ENCODE assay signal across 17 cellular contexts in the genomic region with DNA sequence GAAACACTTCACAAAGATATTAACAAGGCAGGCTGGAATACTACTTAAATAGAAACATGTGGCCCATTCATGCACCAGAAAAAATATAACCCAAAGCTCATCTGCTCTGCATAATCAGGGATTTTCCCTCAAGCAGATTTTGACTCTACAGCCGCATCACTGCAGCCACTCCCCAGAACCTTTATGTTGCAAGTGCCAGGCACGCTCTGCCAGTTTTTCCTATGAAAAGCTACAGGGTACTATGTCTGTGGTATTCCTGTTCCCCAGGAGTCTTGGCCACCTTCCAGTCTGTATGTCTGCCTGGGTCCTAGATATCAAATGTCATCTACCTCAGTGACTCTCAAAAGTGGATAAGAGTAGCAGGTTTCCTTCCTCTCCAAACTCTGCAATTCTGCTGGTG. TPM values are rescaled to one million over a fixed set of nuclear protein-coding genes. Genes with fewer than 3 reads are reported as not detected.
DNase-seq lines count a peak whose midpoint lies in the region; ATAC-seq and TF ChIP-seq lines count a peak whose summit lies in the region.
"Had no signal": no experiment of that assay in that cellular context is flagged by ENCODE, and none has a peak within 500 bp of the region (broad histone marks: within the 10 kb centered on the region; RNA-seq: fewer than 3 reads in every experiment).

No MANE protein-coding gene starts in this region.

- H3K27me3 Mint-ChIP-seq in activated CD4-positive, alpha-beta T cell treated with anti-CD3 and anti-CD28 coated beads for 36 hours: no peaks in the 10 kb centered on the region
- H3K27me3 Mint-ChIP-seq in activated B cell treated with CpG ODN at 0.5 μM for 24 hours (no peaks in the 10 kb centered on the region), naive B cell (no peaks in the 10 kb centered on the region)

- H3K36me3 Mint-ChIP-seq in activated CD4-positive, alpha-beta T cell treated with anti-CD3 and anti-CD28 coated beads for 36 hours (ENCODE audit: low read depth): peaks cover 18% of the 10 kb centered on the region
- H3K36me3 Mint-ChIP-seq in activated B cell treated with CpG ODN at 0.5 μM for 24 hours (ENCODE audit: low read depth): peaks cover 57% of the 10 kb centered on the region
- peaks cover 0 to 10% of the 10 kb centered on the region in 2 donors for H3K36me3 Mint-ChIP-seq in naive B cell

- H3K4me1 Mint-ChIP-seq in activated CD4-positive, alpha-beta T cell treated with anti-CD3 and anti-CD28 coated beads for 36 hours: peaks cover 38% of the 10 kb centered on the region
- H3K4me1 Mint-ChIP-seq in activated B cell treated with CpG ODN at 0.5 μM for 24 hours (peaks cover 38% of the 10 kb centered on the region), naive B cell (peaks cover 36 to 43% (median 38%) of the 10 kb centered on the region in 3 donors)

- TF ChIP-seq CTCF in activated B cell treated with CpG ODN at 0.5 μM for 24 hours (IDR thresholded peaks at IDR 0.05): no peak

- no peaks in the 10 kb centered on the region for H3K9me3 Mint-ChIP-seq in activated CD4-positive, alpha-beta T cell treated with anti-CD3 and anti-CD28 coated beads for 36 hours (ENCODE audit: low read depth)
- no peaks in the 10 kb centered on the region for H3K9me3 Mint-ChIP-seq in activated B cell treated with CpG ODN at 0.5 μM for 24 hours
- no peaks in the 10 kb centered on the region for H3K9me3 Mint-ChIP-seq in naive B cell

- intact Hi-C loops in activated CD4-positive, alpha-beta T cell treated with anti-CD3 and anti-CD28 coated beads for 36 hours (cut with DNase I, micrococcal nuclease): loop anchor here (2.0 to 10.0 kb wide), 3 partner anchors 160 to 610 kb away; partner anchors contain the start of genes INPP4A (in 1 of the 2) and TMEM131 (in 1 of the 2)
- intact Hi-C loops in activated B cell treated with CpG ODN at 0.5 μM for 24 hours (cut with micrococcal nuclease): no loop called here

- POLR2A ChIA-PET in activated CD4-positive, alpha-beta T cell treated with anti-CD3 and anti-CD28 coated beads for 36 hours (lab: Charles Lee): no interaction called here
- POLR2A ChIA-PET in activated B cell treated with CpG ODN at 0.5 μM for 24 hours (lab: Charles Lee): no interaction called here

- CTCF ChIA-PET in activated CD4-positive, alpha-beta T cell treated with anti-CD3 and anti-CD28 coated beads for 36 hours (lab: Charles Lee): no interaction called here
- CTCF ChIA-PET in activated B cell treated with CpG ODN at 0.5 μM for 24 hours (lab: Charles Lee): interaction anchor here (5.0 kb wide), 1 partner anchor 191 kb away, joined by 29 read pairs; no protein-coding TSS in a partner anchor

- DNase-seq in activated CD4-positive, alpha-beta T cell treated with anti-CD3 and anti-CD28 coated beads for 36 hours: peak; percentile 30
- no peak for DNase-seq in activated CD4-positive, alpha-beta T cell treated with anti-CD3 and anti-CD28 coated beads for 1 hour
- DNase-seq in NCI-H1105 treated with DMSO at 0.1 percent for 48 hours (lab: John Stamatoyannopoulos, UW) (peak; percentile 28), activated B cell treated with CpG ODN at 0.5 μM for 24 hours (no peak), naive B cell (no peak), CD1c-positive myeloid dendritic cell (ENCODE audit: extremely low spot score) (no peak), iPS-NIHi11 (ENCODE audit: low spot score) (no peak)
- DNase-seq: activated CD4-positive, CD25-positive, alpha-beta regulatory T cell treated with anti-CD3 and anti-CD28 coated beads, Interleukin-2, amount 50 U/mL, for 72 hours; body of pancreas; NCI-H524; nucleus accumbens; Peyer's patch; sigmoid colon; stimulated activated CD4-positive, alpha-beta T cell treated with anti-CD3 and anti-CD28 coated beads, Interleukin-4, amount 100 ng/mL, for 4 hours; uterus had no signal

- no peak for ATAC-seq in activated CD4-positive, alpha-beta T cell treated with anti-CD3 and anti-CD28 coated beads for 36 hours
- ATAC-seq in activated B cell treated with CpG ODN at 0.5 μM for 24 hours (ENCODE audit: low read depth): no peak
- no peak for ATAC-seq in naive B cell (ENCODE audit: low read depth in 2 of 2)
- no peak for ATAC-seq in HG02610 (IDR thresholded peaks at IDR 0.05; ENCODE audit: unreplicated experiment)
- ATAC-seq: A549, body of pancreas had no signal

- peak overlapping the region; percentile 80 for H3K27ac Mint-ChIP-seq in activated CD4-positive, alpha-beta T cell treated with anti-CD3 and anti-CD28 coated beads for 36 hours
- peak overlapping the region; percentile 25 for H3K27ac Mint-ChIP-seq in activated B cell treated with CpG ODN at 0.5 μM for 24 hours
- H3K27ac Mint-ChIP-seq in naive B cell: peak overlapping the region in 4 of 6 donors; percentile 34 to 80 (median 64)

- no peak overlapping the region for H3K4me3 Mint-ChIP-seq in activated CD4-positive, alpha-beta T cell treated with anti-CD3 and anti-CD28 coated beads for 36 hours
- H3K4me3 Mint-ChIP-seq in activated B cell treated with CpG ODN at 0.5 μM for 24 hours (no peak overlapping the region), naive B cell (peak overlapping the region in 1 of 8 donors; percentile 99)

RNA-seq across cellular contexts. Expression of gene COA5, which starts 3.8 kb away (rescaled TPM):
- total RNA-seq in activated CD4-positive, alpha-beta T cell treated with anti-CD3 and anti-CD28 coated beads for 36 hours: 10 to 100 TPM; 17.7 to 33.2 TPM
- 31.5 and 37.6 TPM in 2 replicates for total RNA-seq in activated B cell treated with CpG ODN at 0.5 μM for 24 hours
- polyA plus RNA-seq in naive B cell (ENCODE audit: low read depth in 6 of 6): 10 to 100 TPM; 27.4 to 40.5 (median 36.0) TPM

RNA-seq across cellular contexts. Expression of gene UNC50, which starts 3.8 kb away (rescaled TPM):
- total RNA-seq in activated CD4-positive, alpha-beta T cell treated with anti-CD3 and anti-CD28 coated beads for 36 hours: 10 to 100 TPM; 21.1 to 31.4 TPM
- total RNA-seq in activated B cell treated with CpG ODN at 0.5 μM for 24 hours: 35.3 and 36.3 TPM in 2 replicates
- polyA plus RNA-seq in naive B cell (ENCODE audit: low read depth in 6 of 6): 10 to 100 TPM; 36.8 to 71.5 (median 49.7) TPM

Comparison
In these comparisons a context has a peak if more than half of its experiments do, and no peak if none do; other contexts are left out.
1. DNase-seq: peak in activated CD4-positive, alpha-beta T cell treated with anti-CD3 and anti-CD28 coated beads for 36 hours (single experiment) and NCI-H1105 treated with DMSO at 0.1 percent for 48 hours (single experiment); none in activated CD4-positive, alpha-beta T cell treated with anti-CD3 and anti-CD28 coated beads for 1 hour (single experiment), activated B cell treated with CpG ODN at 0.5 μM for 24 hours (single experiment), naive B cell (single experiment), CD1c-positive myeloid dendritic cell (single experiment) and iPS-NIHi11 (single experiment).
2. H3K27ac Mint-ChIP-seq: peak in every context shown above with its lines; median percentile 80 in activated CD4-positive, alpha-beta T cell treated with anti-CD3 and anti-CD28 coated beads for 36 hours; 64 in naive B cell; 25 in activated B cell treated with CpG ODN at 0.5 μM for 24 hours.